ENCODE assay signal across 10 cellular contexts in genomic region chr3:187367561-187368103, GRCh38. TPM values are rescaled to one million over a fixed set of nuclear protein-coding genes. Genes with fewer than 3 reads are reported as not detected.
DNase-seq lines count a peak whose midpoint lies in the region; ATAC-seq and TF ChIP-seq lines count a peak whose summit lies in the region.
"Had no signal": no experiment of that assay in that cellular context is flagged by ENCODE, and none has a peak within 500 bp of the region (broad histone marks: within the 10 kb centered on the region; RNA-seq: fewer than 3 reads in every experiment).

No MANE protein-coding gene starts in this region.

- peaks cover 3% of the 10 kb centered on the region for H3K9me3 Mint-ChIP-seq in Calu3 (ENCODE audit: low read depth, unreplicated experiment)
- no peaks in the 10 kb centered on the region for H3K9me3 Mint-ChIP-seq in dendritic cell treated with granulocyte-macrophage colony-stimulating factor and Interleukin-4, amounts not matched to agents 40 ng/mL and 50 ng/mL, for 4 days

- no peaks in the 10 kb centered on the region for H3K9me3 ChIP-seq in Peyer's patch
- H3K9me3 ChIP-seq in ovary = no peaks in the 10 kb centered on the region

- TF ChIP-seq EP300 in ovary (IDR thresholded peaks at IDR 0.05) = no peak

- ATAC-seq in GM18519 (IDR thresholded peaks at IDR 0.05; ENCODE audit: low FRiP score, unreplicated experiment) = no peak

- H3K36me3 ChIP-seq in Peyer's patch (peaks cover 0 to 16% (median 0%) of the 10 kb centered on the region in 3 donors), ovary (no peaks in the 10 kb centered on the region)

- TF ChIP-seq CTCF in Calu3 (IDR thresholded peaks at IDR 0.05; ENCODE audit: unreplicated experiment) = no peak
- no peak for TF ChIP-seq CTCF in Peyer's patch (IDR thresholded peaks at IDR 0.05)
- no peak for TF ChIP-seq CTCF in ovary (IDR thresholded peaks at IDR 0.05)

- peak overlapping the region; percentile 74 for H3K4me3 Mint-ChIP-seq in Calu3 (ENCODE audit: low read depth, unreplicated experiment)
- H3K4me3 Mint-ChIP-seq in dendritic cell treated with granulocyte-macrophage colony-stimulating factor and Interleukin-4, amounts not matched to agents 40 ng/mL and 50 ng/mL, for 4 days = peak overlapping the region; percentile 77

- H3K27me3 Mint-ChIP-seq in Calu3 (ENCODE audit: unreplicated experiment) = no peaks in the 10 kb centered on the region
- no peaks in the 10 kb centered on the region for H3K27me3 Mint-ChIP-seq in dendritic cell treated with granulocyte-macrophage colony-stimulating factor and Interleukin-4, amounts not matched to agents 40 ng/mL and 50 ng/mL, for 4 days

- WGBS in ovary, 3 donors = 86 to 93% (median 92%) methylated on average over 17 to 29 of the region's 29 CpGs

- H3K27me3 ChIP-seq in Peyer's patch = no peaks in the 10 kb centered on the region
- H3K27me3 ChIP-seq in ovary = no peaks in the 10 kb centered on the region

- peak overlapping the region; percentile 98 for H3K27ac Mint-ChIP-seq in Calu3 (ENCODE audit: unreplicated experiment)
- H3K27ac Mint-ChIP-seq in dendritic cell treated with granulocyte-macrophage colony-stimulating factor and Interleukin-4, amounts not matched to agents 40 ng/mL and 50 ng/mL, for 4 days = peak overlapping the region; percentile 85

- H3K4me3 ChIP-seq in Peyer's patch (peak overlapping the region in 3 of 4 donors; percentile 52 to 71 (median 57)), ovary (peak overlapping the region; percentile 43)

- peaks cover 0 to 15% (median 7%) of the 10 kb centered on the region in 4 donors for H3K4me1 ChIP-seq in Peyer's patch
- peaks cover 4% of the 10 kb centered on the region for H3K4me1 ChIP-seq in ovary (ENCODE audit: insufficient read depth)

- H3K36me3 Mint-ChIP-seq in Calu3 (ENCODE audit: insufficient read depth, unreplicated experiment) = peaks cover 17% of the 10 kb centered on the region
- peaks cover 31% of the 10 kb centered on the region for H3K36me3 Mint-ChIP-seq in dendritic cell treated with granulocyte-macrophage colony-stimulating factor and Interleukin-4, amounts not matched to agents 40 ng/mL and 50 ng/mL, for 4 days (ENCODE audit: low read depth)

- no TSS peak for BruUV-seq in Calu3 (replicated peaks; lab: Mats Ljungman, UMichigan)

- TF ChIP-seq POLR2A in Peyer's patch (IDR thresholded peaks at IDR 0.05) (no peak), ovary (IDR thresholded peaks at IDR 0.05) (no peak)

- DNase-seq in Calu3 (no peak), Peyer's patch (peak in 1 of 3 donors; percentile 58), ovary (peak in 3 of 5 donors; percentile 26 to 45 (median 27)), NCI-H510A (lab: John Stamatoyannopoulos, UW) (no peak), hepatic stellate cell (ENCODE audit: low spot score) (no peak)
- DNase-seq in effector CD4-positive, alpha-beta T cell = no peak

- intact Hi-C loops in Calu3 (cut with micrococcal nuclease; ENCODE audit: unreplicated experiment) = no loop called here
- intact Hi-C loops in dendritic cell treated with granulocyte-macrophage colony-stimulating factor and Interleukin-4, amounts not matched to agents 40 ng/mL and 50 ng/mL, for 4 days (cut with micrococcal nuclease) = no loop called here
- intact Hi-C loops in ovary (cut with DNase I) = no loop called here

- CTCF ChIA-PET in Calu3 (lab: Charles Lee) = interaction anchor here (0.5 to 2.5 kb wide), 4 partner anchors 22 to 312 kb away, joined by 3 to 13 read pairs (median 10); no protein-coding TSS in a partner anchor

- H3K27ac ChIP-seq in Peyer's patch (peak overlapping the region; percentile 83 to 98 (median 90)), ovary (peak overlapping the region; percentile 26 to 87)
- H3K27ac ChIP-seq: VCaP had no signal

- peaks cover 17% of the 10 kb centered on the region for H3K4me1 Mint-ChIP-seq in Calu3 (ENCODE audit: low read depth, unreplicated experiment)
- peaks cover 11% of the 10 kb centered on the region for H3K4me1 Mint-ChIP-seq in dendritic cell treated with granulocyte-macrophage colony-stimulating factor and Interleukin-4, amounts not matched to agents 40 ng/mL and 50 ng/mL, for 4 days (ENCODE audit: low read depth)

RNA-seq across cellular contexts. Expression of gene RTP4, which starts 0.6 kb away (rescaled TPM):
- 12.3 and 21.8 TPM in 2 replicates for total RNA-seq in Calu3 (2022)
- 10 to 100 TPM in 1 of 4 donors, 1 to 10 TPM in 3; 3.5 to 12.4 (median 5.6) TPM for total RNA-seq in Peyer's patch
- 1 to 10 TPM in 6 of 7 donors, under 1 TPM in 1; 0.24 to 4.5 (median 2.7) TPM for total RNA-seq in ovary
- polyA plus RNA-seq in ovary = 1 to 10 TPM; 4.6 to 7.3 TPM
- total RNA-seq: G401 had no signal

Comparison
In these comparisons a context has a peak if more than half of its experiments do, and no peak if none do; other contexts are left out.
1. DNase-seq: peak in ovary (3 of 5); none in Calu3 (single experiment), NCI-H510A (single experiment), hepatic stellate cell (single experiment) and effector CD4-positive, alpha-beta T cell (single experiment).